In genomic region chr11:119381186-119381988, GRCh38 we compare ENCODE assay signal across 1 cellular context.
TF ChIP-seq lines count a peak whose summit lies in the region.

Gene USP2, minus strand, starts transcription at chr11:119381690. Its CDS starts 8,210 bp downstream, at chr11:119373480.

TF ChIP-seq in K562, 482 proteins besides CTCF, POLR2A, EP300 and RAD21 (continued from another document and continues in another):
- TF ChIP-seq SIN3A (IDR thresholded peaks at IDR 0.05; ENCODE audit: borderline replicate concordance in 2 of 2, control insufficient read depth in 1 of 2, low read depth in 2 of 2, low read length in 2 of 2) (peak; percentile 99), TRIM24 (IDR thresholded peaks at IDR 0.05) (0 out of 4 replicates have a peak, but pooled peaks of 1 of the 2 experiments have one; percentile 16), SMAD4 (CRISPR knock-in tag; conservative IDR thresholded peaks at IDR 0.05) (peak; percentile 58; the same call in 1 of the 2 replicates), ELF4 (CRISPR knock-in tag; IDR thresholded peaks at IDR 0.05) (no peak), FOXK1 (CRISPR knock-in tag; IDR thresholded peaks at IDR 0.05; ENCODE audit: borderline replicate concordance) (peak; percentile 75; the same call in 1 of the 2 replicates), EGR1 (conservative IDR thresholded peaks at IDR 0.05) (peak; percentile 46; the same call in 1 of the 2 replicates), MTA1 (IDR thresholded peaks at IDR 0.05; ENCODE audit: borderline replicate concordance) (peak; percentile 71), HCFC1 (IDR thresholded peaks at IDR 0.05; ENCODE audit: low read depth, low read length) (peak; percentile 45), RCOR1 (IDR thresholded peaks at IDR 0.05; ENCODE audit: borderline replicate concordance in 1 of 2, low read depth in 2 of 2, low read length in 2 of 2) (peak in 1 of 2 experiments; percentile 62; a peak in 1 of 4 replicates), RNF2 (IDR thresholded peaks at IDR 0.05) (no peak), TEAD1 (CRISPR knock-in tag; IDR thresholded peaks at IDR 0.05) (0 out of 4 replicates have a peak, but pooled peaks of 1 of the 2 experiments have one; percentile 70), CBX1 (IDR thresholded peaks at IDR 0.05; ENCODE audit: low read depth) (peak; percentile 33; the same call in 1 of the 2 replicates), E2F4 (CRISPR knock-in tag; IDR thresholded peaks at IDR 0.05; ENCODE audit: low read depth) (no peak), CREM (IDR thresholded peaks at IDR 0.05; ENCODE audit: low read depth) (peak; percentile 96), MAX (CRISPR knock-in tag; IDR thresholded peaks at IDR 0.05) (peak; percentile 99), HNRNPH1 (optimal IDR thresholded peaks at IDR 0.05; ENCODE audit: low read depth, low read length) (no peak), ZBTB7A (IDR thresholded peaks at IDR 0.05; ENCODE audit: borderline replicate concordance, control insufficient read depth, low read depth, low read length) (peak; percentile 91), ZNF175 (CRISPR knock-in tag; IDR thresholded peaks at IDR 0.05; ENCODE audit: low read depth) (peak; percentile 72; the same call in 1 of the 2 replicates), HMGN3 (IDR thresholded peaks at IDR 0.05; ENCODE audit: borderline replicate concordance, extremely low read depth, insufficient read length, low read depth, low read length) (peak; percentile 84), ATF1 (CRISPR knock-in tag; IDR thresholded peaks at IDR 0.05) (peak; percentile 71), ATF1 (tag; IDR thresholded peaks at IDR 0.05) (peak; percentile 98), ZKSCAN1 (IDR thresholded peaks at IDR 0.05; ENCODE audit: low read depth, low read length) (0 out of 2 replicates have a peak, but pooled peaks have one; percentile 55), SRF (CRISPR knock-in tag; IDR thresholded peaks at IDR 0.05) (peak in 1 of 2 experiments; percentile 85; a peak in 2 of 4 replicates), RBBP5 (IDR thresholded peaks at IDR 0.05; ENCODE audit: borderline replicate concordance, insufficient read depth, low read length, poor library complexity, severe bottlenecking) (peak; percentile 38), SOX6 (IDR thresholded peaks at IDR 0.05) (peak; percentile 68; the same call in 1 of the 2 replicates), JUND (IDR thresholded peaks at IDR 0.05; ENCODE audit: borderline replicate concordance, low read depth, low read length) (peak; percentile 63), JUND (tag; IDR thresholded peaks at IDR 0.05; ENCODE audit: borderline replicate concordance, low read depth, low read length) (no peak; the same call in 2 of the 3 replicates), TBL1XR1 (IDR thresholded peaks at IDR 0.05; ENCODE audit: low read length in 2 of 2) (peak; percentile 9 to 66; a peak in 2 of 4 replicates), ZNF444 (CRISPR knock-in tag; IDR thresholded peaks at IDR 0.05) (no peak), RFX5 (IDR thresholded peaks at IDR 0.05; ENCODE audit: low read depth, low read length) (0 out of 2 replicates have a peak, but pooled peaks have one; percentile 21), NKRF (IDR thresholded peaks at IDR 0.05; ENCODE audit: borderline replicate concordance) (peak; percentile 100), SAP30 (IDR thresholded peaks at IDR 0.05; ENCODE audit: borderline replicate concordance, insufficient read depth, low read depth, low read length, poor library complexity, severe bottlenecking) (peak; percentile 99), TBP (optimal IDR thresholded peaks at IDR 0.05; ENCODE audit: low read depth, low read length) (peak; percentile 59), E2F6 (IDR thresholded peaks at IDR 0.05; ENCODE audit: borderline replicate concordance in 1 of 2, extremely low read depth in 1 of 2, insufficient read depth in 1 of 2, insufficient read length in 1 of 2, low read depth in 1 of 2, low read length in 1 of 2, poor library complexity in 1 of 2, severe bottlenecking in 1 of 2) (peak; percentile 89 to 93), CXXC5 (CRISPR knock-in tag; IDR thresholded peaks at IDR 0.05) (peak; percentile 49), FIP1L1 (IDR thresholded peaks at IDR 0.05; ENCODE audit: low read depth, low read length, poor library complexity, severe bottlenecking) (peak; percentile 65), SP1 (CRISPR knock-in tag; IDR thresholded peaks at IDR 0.05) (peak; percentile 95), NFXL1 (CRISPR knock-in tag; IDR thresholded peaks at IDR 0.05) (no peak), FOXK2 (conservative IDR thresholded peaks at IDR 0.05 in 1 of 2, IDR thresholded peaks at IDR 0.05 in 1 of 2; ENCODE audit: low read depth in 2 of 2) (peak; percentile 98 to 100), FOXA3 (CRISPR knock-in tag; conservative IDR thresholded peaks at IDR 0.05 in 1 of 2, IDR thresholded peaks at IDR 0.05 in 1 of 2) (peak in 1 of 2 experiments; percentile 60; a peak in 1 of 4 replicates), NCOR1 (IDR thresholded peaks at IDR 0.05) (0 out of 2 replicates have a peak, but pooled peaks have one; percentile 17), JUN (IDR thresholded peaks at IDR 0.05; ENCODE audit: borderline replicate concordance, low read depth, low read length) (peak; percentile 84; the same call in 1 of the 2 replicates), JUN (CRISPR knock-in tag; IDR thresholded peaks at IDR 0.05; ENCODE audit: borderline replicate concordance) (no peak)
- TF ChIP-seq, protein P1, sequence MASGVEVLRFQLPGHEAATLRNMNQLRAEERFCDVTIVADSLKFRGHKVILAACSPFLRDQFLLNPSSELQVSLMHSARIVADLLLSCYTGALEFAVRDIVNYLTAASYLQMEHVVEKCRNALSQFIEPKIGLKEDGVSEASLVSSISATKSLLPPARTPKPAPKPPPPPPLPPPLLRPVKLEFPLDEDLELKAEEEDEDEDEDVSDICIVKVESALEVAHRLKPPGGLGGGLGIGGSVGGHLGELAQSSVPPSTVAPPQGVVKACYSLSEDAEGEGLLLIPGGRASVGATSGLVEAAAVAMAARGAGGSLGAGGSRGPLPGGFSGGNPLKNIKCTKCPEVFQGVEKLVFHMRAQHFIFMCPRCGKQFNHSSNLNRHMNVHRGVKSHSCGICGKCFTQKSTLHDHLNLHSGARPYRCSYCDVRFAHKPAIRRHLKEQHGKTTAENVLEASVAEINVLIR (CRISPR knock-in tag; IDR thresholded peaks at IDR 0.05), result peak; percentile 86
- TF ChIP-seq, protein P2, sequence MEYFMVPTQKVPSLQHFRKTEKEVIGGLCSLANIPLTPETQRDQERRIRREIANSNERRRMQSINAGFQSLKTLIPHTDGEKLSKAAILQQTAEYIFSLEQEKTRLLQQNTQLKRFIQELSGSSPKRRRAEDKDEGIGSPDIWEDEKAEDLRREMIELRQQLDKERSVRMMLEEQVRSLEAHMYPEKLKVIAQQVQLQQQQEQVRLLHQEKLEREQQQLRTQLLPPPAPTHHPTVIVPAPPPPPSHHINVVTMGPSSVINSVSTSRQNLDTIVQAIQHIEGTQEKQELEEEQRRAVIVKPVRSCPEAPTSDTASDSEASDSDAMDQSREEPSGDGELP (CRISPR knock-in tag; IDR thresholded peaks at IDR 0.05; ENCODE audit: borderline replicate concordance), result peak; percentile 99
- TF ChIP-seq, protein P3, sequence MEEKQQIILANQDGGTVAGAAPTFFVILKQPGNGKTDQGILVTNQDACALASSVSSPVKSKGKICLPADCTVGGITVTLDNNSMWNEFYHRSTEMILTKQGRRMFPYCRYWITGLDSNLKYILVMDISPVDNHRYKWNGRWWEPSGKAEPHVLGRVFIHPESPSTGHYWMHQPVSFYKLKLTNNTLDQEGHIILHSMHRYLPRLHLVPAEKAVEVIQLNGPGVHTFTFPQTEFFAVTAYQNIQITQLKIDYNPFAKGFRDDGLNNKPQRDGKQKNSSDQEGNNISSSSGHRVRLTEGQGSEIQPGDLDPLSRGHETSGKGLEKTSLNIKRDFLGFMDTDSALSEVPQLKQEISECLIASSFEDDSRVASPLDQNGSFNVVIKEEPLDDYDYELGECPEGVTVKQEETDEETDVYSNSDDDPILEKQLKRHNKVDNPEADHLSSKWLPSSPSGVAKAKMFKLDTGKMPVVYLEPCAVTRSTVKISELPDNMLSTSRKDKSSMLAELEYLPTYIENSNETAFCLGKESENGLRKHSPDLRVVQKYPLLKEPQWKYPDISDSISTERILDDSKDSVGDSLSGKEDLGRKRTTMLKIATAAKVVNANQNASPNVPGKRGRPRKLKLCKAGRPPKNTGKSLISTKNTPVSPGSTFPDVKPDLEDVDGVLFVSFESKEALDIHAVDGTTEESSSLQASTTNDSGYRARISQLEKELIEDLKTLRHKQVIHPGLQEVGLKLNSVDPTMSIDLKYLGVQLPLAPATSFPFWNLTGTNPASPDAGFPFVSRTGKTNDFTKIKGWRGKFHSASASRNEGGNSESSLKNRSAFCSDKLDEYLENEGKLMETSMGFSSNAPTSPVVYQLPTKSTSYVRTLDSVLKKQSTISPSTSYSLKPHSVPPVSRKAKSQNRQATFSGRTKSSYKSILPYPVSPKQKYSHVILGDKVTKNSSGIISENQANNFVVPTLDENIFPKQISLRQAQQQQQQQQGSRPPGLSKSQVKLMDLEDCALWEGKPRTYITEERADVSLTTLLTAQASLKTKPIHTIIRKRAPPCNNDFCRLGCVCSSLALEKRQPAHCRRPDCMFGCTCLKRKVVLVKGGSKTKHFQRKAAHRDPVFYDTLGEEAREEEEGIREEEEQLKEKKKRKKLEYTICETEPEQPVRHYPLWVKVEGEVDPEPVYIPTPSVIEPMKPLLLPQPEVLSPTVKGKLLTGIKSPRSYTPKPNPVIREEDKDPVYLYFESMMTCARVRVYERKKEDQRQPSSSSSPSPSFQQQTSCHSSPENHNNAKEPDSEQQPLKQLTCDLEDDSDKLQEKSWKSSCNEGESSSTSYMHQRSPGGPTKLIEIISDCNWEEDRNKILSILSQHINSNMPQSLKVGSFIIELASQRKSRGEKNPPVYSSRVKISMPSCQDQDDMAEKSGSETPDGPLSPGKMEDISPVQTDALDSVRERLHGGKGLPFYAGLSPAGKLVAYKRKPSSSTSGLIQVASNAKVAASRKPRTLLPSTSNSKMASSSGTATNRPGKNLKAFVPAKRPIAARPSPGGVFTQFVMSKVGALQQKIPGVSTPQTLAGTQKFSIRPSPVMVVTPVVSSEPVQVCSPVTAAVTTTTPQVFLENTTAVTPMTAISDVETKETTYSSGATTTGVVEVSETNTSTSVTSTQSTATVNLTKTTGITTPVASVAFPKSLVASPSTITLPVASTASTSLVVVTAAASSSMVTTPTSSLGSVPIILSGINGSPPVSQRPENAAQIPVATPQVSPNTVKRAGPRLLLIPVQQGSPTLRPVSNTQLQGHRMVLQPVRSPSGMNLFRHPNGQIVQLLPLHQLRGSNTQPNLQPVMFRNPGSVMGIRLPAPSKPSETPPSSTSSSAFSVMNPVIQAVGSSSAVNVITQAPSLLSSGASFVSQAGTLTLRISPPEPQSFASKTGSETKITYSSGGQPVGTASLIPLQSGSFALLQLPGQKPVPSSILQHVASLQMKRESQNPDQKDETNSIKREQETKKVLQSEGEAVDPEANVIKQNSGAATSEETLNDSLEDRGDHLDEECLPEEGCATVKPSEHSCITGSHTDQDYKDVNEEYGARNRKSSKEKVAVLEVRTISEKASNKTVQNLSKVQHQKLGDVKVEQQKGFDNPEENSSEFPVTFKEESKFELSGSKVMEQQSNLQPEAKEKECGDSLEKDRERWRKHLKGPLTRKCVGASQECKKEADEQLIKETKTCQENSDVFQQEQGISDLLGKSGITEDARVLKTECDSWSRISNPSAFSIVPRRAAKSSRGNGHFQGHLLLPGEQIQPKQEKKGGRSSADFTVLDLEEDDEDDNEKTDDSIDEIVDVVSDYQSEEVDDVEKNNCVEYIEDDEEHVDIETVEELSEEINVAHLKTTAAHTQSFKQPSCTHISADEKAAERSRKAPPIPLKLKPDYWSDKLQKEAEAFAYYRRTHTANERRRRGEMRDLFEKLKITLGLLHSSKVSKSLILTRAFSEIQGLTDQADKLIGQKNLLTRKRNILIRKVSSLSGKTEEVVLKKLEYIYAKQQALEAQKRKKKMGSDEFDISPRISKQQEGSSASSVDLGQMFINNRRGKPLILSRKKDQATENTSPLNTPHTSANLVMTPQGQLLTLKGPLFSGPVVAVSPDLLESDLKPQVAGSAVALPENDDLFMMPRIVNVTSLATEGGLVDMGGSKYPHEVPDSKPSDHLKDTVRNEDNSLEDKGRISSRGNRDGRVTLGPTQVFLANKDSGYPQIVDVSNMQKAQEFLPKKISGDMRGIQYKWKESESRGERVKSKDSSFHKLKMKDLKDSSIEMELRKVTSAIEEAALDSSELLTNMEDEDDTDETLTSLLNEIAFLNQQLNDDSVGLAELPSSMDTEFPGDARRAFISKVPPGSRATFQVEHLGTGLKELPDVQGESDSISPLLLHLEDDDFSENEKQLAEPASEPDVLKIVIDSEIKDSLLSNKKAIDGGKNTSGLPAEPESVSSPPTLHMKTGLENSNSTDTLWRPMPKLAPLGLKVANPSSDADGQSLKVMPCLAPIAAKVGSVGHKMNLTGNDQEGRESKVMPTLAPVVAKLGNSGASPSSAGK (IDR thresholded peaks at IDR 0.05), result peak; percentile 95
